ENCODE assay signal across 2 cellular contexts in the genomic region with DNA sequence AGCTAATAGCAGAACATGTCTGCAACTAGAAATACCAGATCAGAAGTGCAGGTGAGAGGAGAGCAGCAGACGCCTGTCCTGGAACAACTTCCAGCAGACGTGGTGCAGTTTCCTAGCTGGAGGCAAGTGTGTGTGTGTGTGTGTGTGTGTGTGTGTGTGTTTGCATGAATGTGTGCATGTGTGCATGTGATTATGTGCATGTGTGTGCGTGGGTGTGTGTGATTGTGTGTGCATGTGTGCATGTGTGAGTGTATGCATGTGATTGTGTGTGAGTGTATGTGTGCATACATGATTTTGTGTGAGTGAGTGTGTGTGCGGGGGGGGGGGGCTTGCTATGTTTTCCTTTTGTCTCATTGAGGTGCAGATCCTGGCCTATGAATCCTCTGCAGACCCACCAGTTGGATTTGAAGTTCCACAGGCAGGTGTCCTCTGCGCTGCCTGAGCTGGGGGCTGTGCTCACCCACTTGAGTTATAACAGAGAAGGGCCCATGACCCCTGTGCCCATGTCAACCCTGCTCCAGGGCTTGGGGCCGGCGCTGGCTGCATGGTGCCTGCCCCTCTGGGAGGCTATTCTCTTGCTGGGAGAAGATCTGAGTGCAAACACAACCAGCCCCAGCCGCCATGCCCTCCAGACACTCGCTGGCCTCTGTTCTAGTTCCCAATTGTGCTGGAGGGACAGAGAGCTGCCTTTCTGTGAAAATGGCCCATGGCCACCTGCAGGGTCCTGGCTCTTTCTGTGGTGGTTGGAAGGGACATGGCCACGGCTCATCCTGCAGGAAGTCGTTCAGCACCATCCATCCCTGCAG.
TF ChIP-seq lines count a peak whose summit lies in the region.

No MANE protein-coding gene starts in this region.

TF ChIP-seq in SK-N-SH, 30 proteins besides CTCF, POLR2A, EP300 and RAD21:
- TF ChIP-seq PBX3 (IDR thresholded peaks at IDR 0.05) (no peak), ZBTB33 (IDR thresholded peaks at IDR 0.05; ENCODE audit: borderline replicate concordance, low read depth) (no peak), SMC3 (IDR thresholded peaks at IDR 0.05; ENCODE audit: low read depth, low read length) (no peak), MEF2A (IDR thresholded peaks at IDR 0.05; ENCODE audit: borderline replicate concordance, low read depth) (no peak), FOXJ3 (CRISPR knock-in tag; IDR thresholded peaks at IDR 0.05) (no peak), USF2 (IDR thresholded peaks at IDR 0.05; ENCODE audit: borderline replicate concordance, low read depth, low read length) (no peak), GATA2 (CRISPR knock-in tag; IDR thresholded peaks at IDR 0.05) (no peak), EZH2phosphoT487 (IDR thresholded peaks at IDR 0.05; ENCODE audit: borderline replicate concordance, low read depth) (no peak)

TF ChIP-seq in SK-N-SH treated with all-trans-retinoic acid at 6 μM for 48 hours, 23 proteins besides CTCF, POLR2A, EP300 and RAD21:
- TF ChIP-seq, protein P1, sequence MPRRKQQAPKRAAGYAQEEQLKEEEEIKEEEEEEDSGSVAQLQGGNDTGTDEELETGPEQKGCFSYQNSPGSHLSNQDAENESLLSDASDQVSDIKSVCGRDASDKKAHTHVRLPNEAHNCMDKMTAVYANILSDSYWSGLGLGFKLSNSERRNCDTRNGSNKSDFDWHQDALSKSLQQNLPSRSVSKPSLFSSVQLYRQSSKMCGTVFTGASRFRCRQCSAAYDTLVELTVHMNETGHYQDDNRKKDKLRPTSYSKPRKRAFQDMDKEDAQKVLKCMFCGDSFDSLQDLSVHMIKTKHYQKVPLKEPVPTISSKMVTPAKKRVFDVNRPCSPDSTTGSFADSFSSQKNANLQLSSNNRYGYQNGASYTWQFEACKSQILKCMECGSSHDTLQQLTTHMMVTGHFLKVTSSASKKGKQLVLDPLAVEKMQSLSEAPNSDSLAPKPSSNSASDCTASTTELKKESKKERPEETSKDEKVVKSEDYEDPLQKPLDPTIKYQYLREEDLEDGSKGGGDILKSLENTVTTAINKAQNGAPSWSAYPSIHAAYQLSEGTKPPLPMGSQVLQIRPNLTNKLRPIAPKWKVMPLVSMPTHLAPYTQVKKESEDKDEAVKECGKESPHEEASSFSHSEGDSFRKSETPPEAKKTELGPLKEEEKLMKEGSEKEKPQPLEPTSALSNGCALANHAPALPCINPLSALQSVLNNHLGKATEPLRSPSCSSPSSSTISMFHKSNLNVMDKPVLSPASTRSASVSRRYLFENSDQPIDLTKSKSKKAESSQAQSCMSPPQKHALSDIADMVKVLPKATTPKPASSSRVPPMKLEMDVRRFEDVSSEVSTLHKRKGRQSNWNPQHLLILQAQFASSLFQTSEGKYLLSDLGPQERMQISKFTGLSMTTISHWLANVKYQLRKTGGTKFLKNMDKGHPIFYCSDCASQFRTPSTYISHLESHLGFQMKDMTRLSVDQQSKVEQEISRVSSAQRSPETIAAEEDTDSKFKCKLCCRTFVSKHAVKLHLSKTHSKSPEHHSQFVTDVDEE (CRISPR knock-in tag; IDR thresholded peaks at IDR 0.05), result no peak
- no peak for TF ChIP-seq SNAI2 (CRISPR knock-in tag; IDR thresholded peaks at IDR 0.05)
- TF ChIP-seq, protein P2, sequence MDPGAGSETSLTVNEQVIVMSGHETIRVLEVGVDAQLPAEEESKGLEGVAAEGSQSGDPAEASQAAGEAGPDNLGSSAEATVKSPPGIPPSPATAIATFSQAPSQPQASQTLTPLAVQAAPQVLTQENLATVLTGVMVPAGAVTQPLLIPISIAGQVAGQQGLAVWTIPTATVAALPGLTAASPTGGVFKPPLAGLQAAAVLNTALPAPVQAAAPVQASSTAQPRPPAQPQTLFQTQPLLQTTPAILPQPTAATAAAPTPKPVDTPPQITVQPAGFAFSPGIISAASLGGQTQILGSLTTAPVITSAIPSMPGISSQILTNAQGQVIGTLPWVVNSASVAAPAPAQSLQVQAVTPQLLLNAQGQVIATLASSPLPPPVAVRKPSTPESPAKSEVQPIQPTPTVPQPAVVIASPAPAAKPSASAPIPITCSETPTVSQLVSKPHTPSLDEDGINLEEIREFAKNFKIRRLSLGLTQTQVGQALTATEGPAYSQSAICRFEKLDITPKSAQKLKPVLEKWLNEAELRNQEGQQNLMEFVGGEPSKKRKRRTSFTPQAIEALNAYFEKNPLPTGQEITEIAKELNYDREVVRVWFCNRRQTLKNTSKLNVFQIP (CRISPR knock-in tag; IDR thresholded peaks at IDR 0.05; ENCODE audit: borderline replicate concordance, low read depth), result no peak
- no peak for TF ChIP-seq TCF4 (CRISPR knock-in tag; IDR thresholded peaks at IDR 0.05; ENCODE audit: borderline replicate concordance)
- TF ChIP-seq ZNF70 (CRISPR knock-in tag; IDR thresholded peaks at IDR 0.05), result no peak
- TF ChIP-seq ESRRG (CRISPR knock-in tag; IDR thresholded peaks at IDR 0.05), result no peak
- no peak for TF ChIP-seq ZFP30 (CRISPR knock-in tag; IDR thresholded peaks at IDR 0.05)
- no peak for TF ChIP-seq OSR1 (CRISPR knock-in tag; IDR thresholded peaks at IDR 0.05)
- TF ChIP-seq RARB (CRISPR knock-in tag; IDR thresholded peaks at IDR 0.05), result no peak
- TF ChIP-seq ISL1 (CRISPR knock-in tag; IDR thresholded peaks at IDR 0.05), result no peak
- TF ChIP-seq ARNTL (CRISPR knock-in tag; IDR thresholded peaks at IDR 0.05; ENCODE audit: borderline replicate concordance, low read depth), result no peak
- TF ChIP-seq, protein P3, sequence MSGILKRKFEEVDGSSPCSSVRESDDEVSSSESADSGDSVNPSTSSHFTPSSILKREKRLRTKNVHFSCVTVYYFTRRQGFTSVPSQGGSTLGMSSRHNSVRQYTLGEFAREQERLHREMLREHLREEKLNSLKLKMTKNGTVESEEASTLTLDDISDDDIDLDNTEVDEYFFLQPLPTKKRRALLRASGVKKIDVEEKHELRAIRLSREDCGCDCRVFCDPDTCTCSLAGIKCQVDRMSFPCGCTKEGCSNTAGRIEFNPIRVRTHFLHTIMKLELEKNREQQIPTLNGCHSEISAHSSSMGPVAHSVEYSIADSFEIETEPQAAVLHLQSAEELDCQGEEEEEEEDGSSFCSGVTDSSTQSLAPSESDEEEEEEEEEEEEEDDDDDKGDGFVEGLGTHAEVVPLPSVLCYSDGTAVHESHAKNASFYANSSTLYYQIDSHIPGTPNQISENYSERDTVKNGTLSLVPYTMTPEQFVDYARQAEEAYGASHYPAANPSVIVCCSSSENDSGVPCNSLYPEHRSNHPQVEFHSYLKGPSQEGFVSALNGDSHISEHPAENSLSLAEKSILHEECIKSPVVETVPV (CRISPR knock-in tag; IDR thresholded peaks at IDR 0.05), result no peak
- no peak for TF ChIP-seq ZC3H10 (CRISPR knock-in tag; IDR thresholded peaks at IDR 0.05)
- TF ChIP-seq, protein P4, sequence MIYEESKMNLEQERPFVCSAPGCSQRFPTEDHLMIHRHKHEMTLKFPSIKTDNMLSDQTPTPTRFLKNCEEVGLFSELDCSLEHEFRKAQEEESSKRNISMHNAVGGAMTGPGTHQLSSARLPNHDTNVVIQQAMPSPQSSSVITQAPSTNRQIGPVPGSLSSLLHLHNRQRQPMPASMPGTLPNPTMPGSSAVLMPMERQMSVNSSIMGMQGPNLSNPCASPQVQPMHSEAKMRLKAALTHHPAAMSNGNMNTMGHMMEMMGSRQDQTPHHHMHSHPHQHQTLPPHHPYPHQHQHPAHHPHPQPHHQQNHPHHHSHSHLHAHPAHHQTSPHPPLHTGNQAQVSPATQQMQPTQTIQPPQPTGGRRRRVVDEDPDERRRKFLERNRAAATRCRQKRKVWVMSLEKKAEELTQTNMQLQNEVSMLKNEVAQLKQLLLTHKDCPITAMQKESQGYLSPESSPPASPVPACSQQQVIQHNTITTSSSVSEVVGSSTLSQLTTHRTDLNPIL (CRISPR knock-in tag; IDR thresholded peaks at IDR 0.05; ENCODE audit: low read depth), result no peak
- no peak for TF ChIP-seq TOX (CRISPR knock-in tag; IDR thresholded peaks at IDR 0.05; ENCODE audit: borderline replicate concordance)
- TF ChIP-seq ZFP3 (CRISPR knock-in tag; IDR thresholded peaks at IDR 0.05), result no peak
- no peak for TF ChIP-seq ZNF8 (CRISPR knock-in tag; IDR thresholded peaks at IDR 0.05)
- no peak for TF ChIP-seq BACH2 (CRISPR knock-in tag; IDR thresholded peaks at IDR 0.05; ENCODE audit: borderline replicate concordance)
- TF ChIP-seq ZNF565 (CRISPR knock-in tag; conservative IDR thresholded peaks at IDR 0.05; ENCODE audit: low read depth), result no peak
